11 cellular contexts compared by ENCODE assay signal in genomic region chrX:110671068-110671803, GRCh38.
DNase-seq lines count a peak whose midpoint lies in the region; ATAC-seq and TF ChIP-seq lines count a peak whose summit lies in the region.
"Had no signal": no experiment of that assay in that cellular context is flagged by ENCODE, and none has a peak within 500 bp of the region (broad histone marks: within the 10 kb centered on the region; RNA-seq: fewer than 3 reads in every experiment).

No MANE protein-coding gene starts in this region.

- no peaks in the 10 kb centered on the region for H3K9me3 ChIP-seq in CD8-positive, alpha-beta T cell (ENCODE audit: low read length)

- no peaks in the 10 kb centered on the region for H3K4me1 ChIP-seq in CD8-positive, alpha-beta T cell (ENCODE audit: insufficient read depth, low read length)

- H3K4me3 ChIP-seq in CD8-positive, alpha-beta T cell (ENCODE audit: low read depth, low read length): no peak overlapping the region

- ATAC-seq in GM18870 (IDR thresholded peaks at IDR 0.05; ENCODE audit: unreplicated experiment) (peak; percentile 98), HG03457 (IDR thresholded peaks at IDR 0.05; ENCODE audit: unreplicated experiment) (peak; percentile 97)
- ATAC-seq in CD8-positive, alpha-beta T cell: no peak

- POLR2A ChIA-PET in CD8-positive, alpha-beta T cell (lab: Charles Lee): no interaction called here

- H3K27me3 ChIP-seq in CD8-positive, alpha-beta T cell (ENCODE audit: insufficient read depth, low read length): no peaks in the 10 kb centered on the region

- no peak overlapping the region for H3K4me3 Mint-ChIP-seq in dendritic cell treated with granulocyte-macrophage colony-stimulating factor and Interleukin-4, amounts not matched to agents 40 ng/mL and 50 ng/mL, for 4 days
- H3K4me3 Mint-ChIP-seq in CD8-positive, alpha-beta T cell: no peak overlapping the region

- TF ChIP-seq POLR2A in erythroblast (IDR thresholded peaks at IDR 0.05; ENCODE audit: low read length): no peak

- H3K27ac ChIP-seq in CD8-positive, alpha-beta T cell (ENCODE audit: low read depth, low read length): no peak overlapping the region

- peak overlapping the region; percentile 51 for H3K27ac Mint-ChIP-seq in dendritic cell treated with granulocyte-macrophage colony-stimulating factor and Interleukin-4, amounts not matched to agents 40 ng/mL and 50 ng/mL, for 4 days
- H3K27ac Mint-ChIP-seq in CD8-positive, alpha-beta T cell: no peak overlapping the region

- no peak for TF ChIP-seq CTCF in CD8-positive, alpha-beta T cell (IDR thresholded peaks at IDR 0.05)

- H3K36me3 Mint-ChIP-seq in dendritic cell treated with granulocyte-macrophage colony-stimulating factor and Interleukin-4, amounts not matched to agents 40 ng/mL and 50 ng/mL, for 4 days (ENCODE audit: low read depth): no peaks in the 10 kb centered on the region
- no peaks in the 10 kb centered on the region for H3K36me3 Mint-ChIP-seq in CD8-positive, alpha-beta T cell

- H3K27me3 Mint-ChIP-seq in dendritic cell treated with granulocyte-macrophage colony-stimulating factor and Interleukin-4, amounts not matched to agents 40 ng/mL and 50 ng/mL, for 4 days: no peaks in the 10 kb centered on the region
- no peaks in the 10 kb centered on the region for H3K27me3 Mint-ChIP-seq in CD8-positive, alpha-beta T cell (ENCODE audit: low read depth)

- intact Hi-C loops in dendritic cell treated with granulocyte-macrophage colony-stimulating factor and Interleukin-4, amounts not matched to agents 40 ng/mL and 50 ng/mL, for 4 days (cut with micrococcal nuclease): no loop called here
- intact Hi-C loops in CD8-positive, alpha-beta T cell (cut with DNase I, micrococcal nuclease): no loop called here

- no peaks in the 10 kb centered on the region for H3K36me3 ChIP-seq in CD8-positive, alpha-beta T cell (ENCODE audit: insufficient read depth, low read length)

- peaks cover 6% of the 10 kb centered on the region for H3K4me1 Mint-ChIP-seq in dendritic cell treated with granulocyte-macrophage colony-stimulating factor and Interleukin-4, amounts not matched to agents 40 ng/mL and 50 ng/mL, for 4 days (ENCODE audit: low read depth)
- H3K4me1 Mint-ChIP-seq in CD8-positive, alpha-beta T cell (ENCODE audit: low read depth): no peaks in the 10 kb centered on the region

- peak; percentile 34 for DNase-seq in HCEC 1CT
- no peak for DNase-seq in NCI-H345 (lab: John Stamatoyannopoulos, UW)
- no peak for DNase-seq in CD8-positive, alpha-beta T cell
- DNase-seq in mucosa of gallbladder (ENCODE audit: low spot score): no peak
- no peak for DNase-seq in erythroblast (lab: John Stamatoyannopoulos, UW)
- DNase-seq: activated CD4-positive, CD25-positive, alpha-beta regulatory T cell treated with anti-CD3 and anti-CD28 coated beads, Interleukin-2, amount 50 U/mL, for 72 hours; DMS153; stimulated activated CD4-positive, alpha-beta T cell treated with anti-CD3 and anti-CD28 coated beads, Interleukin-4, amount 100 ng/mL, for 4 hours had no signal

- CTCF ChIA-PET in CD8-positive, alpha-beta T cell (lab: Charles Lee): no interaction called here

- peaks cover 9% of the 10 kb centered on the region for H3K9me3 Mint-ChIP-seq in dendritic cell treated with granulocyte-macrophage colony-stimulating factor and Interleukin-4, amounts not matched to agents 40 ng/mL and 50 ng/mL, for 4 days
- no peaks in the 10 kb centered on the region for H3K9me3 Mint-ChIP-seq in CD8-positive, alpha-beta T cell
